ENCODE assay signal across 28 cellular contexts in genomic region chr2:114525955-114526354, GRCh38.
"Had no signal": no experiment of that assay in that cellular context is flagged by ENCODE, and none has a peak within 500 bp of the region (broad histone marks: within the 10 kb centered on the region; RNA-seq: fewer than 3 reads in every experiment).

No MANE protein-coding gene starts in this region.

- H3K27ac ChIP-seq: coronary artery, dorsolateral prefrontal cortex, epithelial cell of prostate, esophagus muscularis mucosa, esophagus squamous epithelium, foreskin keratinocyte, gastrocnemius medialis, gastroesophageal sphincter, heart left ventricle, heart right ventricle had no signal

- H3K9me3 ChIP-seq: colonic mucosa, esophagus muscularis mucosa, esophagus squamous epithelium, gastrocnemius medialis, gastroesophageal sphincter had no signal

- H3K27me3 ChIP-seq: colonic mucosa, dorsolateral prefrontal cortex, esophagus muscularis mucosa, esophagus squamous epithelium, foreskin keratinocyte, gastrocnemius medialis, gastroesophageal sphincter, heart left ventricle, heart right ventricle had no signal

- ATAC-seq: effector memory CD8-positive, alpha-beta T cell; esophagus mucosa; foreskin keratinocyte; gastrocnemius medialis; gastroesophageal sphincter; heart left ventricle; heart right ventricle had no signal

- H3K36me3 ChIP-seq: colonic mucosa, esophagus muscularis mucosa, esophagus squamous epithelium, gastrocnemius medialis, gastroesophageal sphincter, heart left ventricle, heart right ventricle had no signal

- FAIRE-seq: colon, endometrium, endothelial cell of umbilical vein, frontal cortex had no signal

- DNase-seq: colonic mucosa; cortex of kidney; dermis blood vessel endothelial cell; dorsolateral prefrontal cortex; effector CD4-positive, alpha-beta T cell; effector CD8-positive, alpha-beta T cell; effector memory CD4-positive, alpha-beta T cell; effector memory CD8-positive, alpha-beta T cell; endodermal cell; erythroblast; esophagus squamous epithelium; foreskin fibroblast; foreskin keratinocyte; foreskin melanocyte; gastrocnemius medialis; glutamatergic neuron; head of caudate nucleus; heart left ventricle; heart right ventricle had no signal

- H3K4me3 ChIP-seq: colonic mucosa, coronary artery, dorsolateral prefrontal cortex, esophagus muscularis mucosa, esophagus squamous epithelium, gastrocnemius medialis, gastroesophageal sphincter, heart left ventricle, heart right ventricle had no signal

- H3K4me1 ChIP-seq: colonic mucosa, esophagus muscularis mucosa, esophagus squamous epithelium, foreskin keratinocyte, gastrocnemius medialis, gastroesophageal sphincter, heart left ventricle, heart right ventricle had no signal
